In genomic region chr6:167270499-167271307, GRCh38 we compare ENCODE assay signal across 20 cellular contexts. TPM values are rescaled to one million over a fixed set of nuclear protein-coding genes. Genes with fewer than 3 reads are reported as not detected.
"Had no signal": no experiment of that assay in that cellular context is flagged by ENCODE, and none has a peak within 500 bp of the region (broad histone marks: within the 10 kb centered on the region; RNA-seq: fewer than 3 reads in every experiment).

No MANE protein-coding gene starts in this region.

- H3K9me3 ChIP-seq: sigmoid colon, stomach, thoracic aorta had no signal

- H3K27ac ChIP-seq: brain microvascular endothelial cell, sigmoid colon, stomach, thoracic aorta had no signal

- H3K4me1 ChIP-seq: sigmoid colon had no signal

- H3K36me3 ChIP-seq: brain microvascular endothelial cell, sigmoid colon, stomach, thoracic aorta had no signal

- DNase-seq: activated naive CD4-positive, alpha-beta T cell; activated naive CD8-positive, alpha-beta T cell treated with anti-CD3 and anti-CD28 coated beads, Interleukin-2, amount 10 ng/mL, durations not matched to agents 7 days and 5 days; brain microvascular endothelial cell; cortex of kidney; effector CD4-positive, alpha-beta T cell; foreskin melanocyte; kidney glomerular epithelial cell; mesenchymal stem cell; sigmoid colon; stimulated activated CD4-positive, alpha-beta T cell treated with anti-CD3 and anti-CD28 coated beads, Interleukin-1b, Interleukin-23, amount 100 ng/mL, for 48 hours; stomach had no signal

- H3K27me3 ChIP-seq: brain microvascular endothelial cell, sigmoid colon, stomach had no signal

- ATAC-seq: activated CD4-positive, CD25-positive, alpha-beta regulatory T cell treated with anti-CD3 and anti-CD28 coated beads, Interleukin-2, amount 50 U/mL, for 24 hours had no signal

- H3K4me3 ChIP-seq: sigmoid colon, stomach, thoracic aorta had no signal

RNA-seq across cellular contexts. Expression of gene UNC93A, which starts 20.4 kb away (rescaled TPM):
- total RNA-seq: activated CD8-positive, alpha-beta memory T cell treated with anti-CD3 and anti-CD28 coated beads for 36 hours; activated naive CD8-positive, alpha-beta T cell treated with anti-CD3 and anti-CD28 coated beads, Interleukin-2, amount 10 ng/mL, durations not matched to agents 7 days and 5 days; endothelial cell of umbilical vein; fibroblast of lung; omental fat pad; pulmonary artery endothelial cell; sigmoid colon; thoracic aorta; ureter had no signal
- polyA plus RNA-seq: endothelial cell of umbilical vein, fibroblast of lung had no signal

RNA-seq across cellular contexts. Expression of gene TTLL2, which starts 54.2 kb away (rescaled TPM):
- total RNA-seq: activated CD8-positive, alpha-beta memory T cell treated with anti-CD3 and anti-CD28 coated beads for 36 hours; activated naive CD8-positive, alpha-beta T cell treated with anti-CD3 and anti-CD28 coated beads, Interleukin-2, amount 10 ng/mL, durations not matched to agents 7 days and 5 days; endothelial cell of umbilical vein; fibroblast of lung; liver; omental fat pad; pulmonary artery endothelial cell; sigmoid colon; stomach; thoracic aorta; ureter had no signal
- polyA plus RNA-seq: endothelial cell of umbilical vein, fibroblast of lung, sigmoid colon, stomach had no signal
